Comparison of ENCODE assay signal across 8 cellular contexts in genomic region chr20:41136695-41137411, GRCh38. TPM values are rescaled to one million over a fixed set of nuclear protein-coding genes. Genes with fewer than 3 reads are reported as not detected.
DNase-seq lines count a peak whose midpoint lies in the region; ATAC-seq lines count a peak whose summit lies in the region.

No MANE protein-coding gene starts in this region.

- peak; percentile 83 for DNase-seq in EH (ENCODE audit: low read depth)
- DNase-seq in Kasumi-1 (lab: John Stamatoyannopoulos, UW), result peak; percentile 64 to 67
- DNase-seq in SJCRH30, result peak; percentile 91 to 93
- DNase-seq in activated naive CD4-positive, alpha-beta T cell treated with anti-CD3 and anti-CD28 coated beads, Interleukin-2, amount 50 U/mL, for 16 hours, result peak; percentile 88
- peak; percentile 97 for DNase-seq in germinal center (ENCODE audit: low spot score)
- DNase-seq in occipital lobe (lab: John Stamatoyannopoulos, UW), result peak; percentile 88
- DNase-seq in superior temporal gyrus (ENCODE audit: extremely low spot score), result peak; percentile 85

- H3K9me3 ChIP-seq in SJCRH30 (replicated peaks), result no peaks in the 10 kb centered on the region

- H3K36me3 ChIP-seq in SJCRH30, result no peaks in the 10 kb centered on the region; the same call in 1 of the 2 replicates

- H3K4me3 ChIP-seq in SJCRH30, result peak overlapping the region; percentile 94

- no peaks in the 10 kb centered on the region for H3K27me3 ChIP-seq in SJCRH30

- H3K4me1 ChIP-seq in SJCRH30, result peaks cover 30% of the 10 kb centered on the region

- H3K27ac ChIP-seq in SJCRH30, result peak overlapping the region; percentile 81

- ATAC-seq in GM21825 (IDR thresholded peaks at IDR 0.05; ENCODE audit: unreplicated experiment), result peak; percentile 48

RNA-seq across cellular contexts. Expression of gene PLCG1, which starts 0.5 kb away (rescaled TPM):
- 163 and 196 TPM in 2 replicates for total RNA-seq in SJCRH30 (2014; rRNA removed; shearing (Covaris generic))
- total RNA-seq in occipital lobe, result 92.2 TPM

Comparison
In these comparisons a context has a peak if more than half of its experiments do, and no peak if none do; other contexts are left out.
1. Peak in every context shown above with its lines: DNase-seq, ATAC-seq, H3K4me3 ChIP-seq and H3K27ac ChIP-seq.